In the genomic region with DNA sequence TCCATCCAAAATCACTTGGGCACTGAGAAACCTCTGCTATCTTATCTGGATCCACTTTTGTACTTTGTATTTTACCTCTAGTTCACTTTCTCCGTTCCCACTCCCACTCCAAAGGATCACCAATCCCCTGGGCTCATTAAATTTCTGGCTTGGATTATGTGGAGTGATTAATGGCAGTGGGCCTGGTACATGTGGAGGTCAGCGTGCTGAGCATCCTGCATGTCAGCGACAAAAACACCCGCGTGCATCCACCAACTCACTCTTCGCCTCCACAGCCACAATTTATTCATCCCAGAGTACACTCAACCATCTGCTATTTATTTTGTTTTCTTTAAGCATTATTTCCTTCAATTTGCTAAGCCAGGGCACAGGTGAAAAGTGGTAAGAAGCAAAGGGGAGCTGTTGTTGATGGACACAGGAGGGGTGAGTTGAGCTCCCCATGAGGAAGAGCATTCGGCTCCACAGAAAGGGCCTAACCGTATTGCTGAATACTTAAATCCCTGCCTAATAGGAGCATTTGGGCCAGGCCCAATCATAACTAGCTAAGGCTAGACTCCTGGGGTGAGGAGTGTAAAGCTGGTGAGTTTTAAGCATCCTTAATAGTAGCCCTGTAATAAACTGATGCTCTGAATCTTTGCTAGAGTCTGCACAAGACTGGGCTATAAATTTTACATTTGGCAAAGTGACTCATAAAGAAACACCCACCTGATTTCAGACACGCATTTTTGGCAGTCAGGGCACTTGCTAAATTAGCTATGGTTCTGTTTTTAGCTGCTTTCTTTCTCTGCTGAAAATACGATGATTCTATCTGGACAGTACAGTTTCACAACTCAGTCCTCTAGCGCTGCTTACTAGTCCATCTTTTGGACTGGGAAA, we compare ENCODE assay signal across 1 cellular context.
TF ChIP-seq lines count a peak whose summit lies in the region.

No MANE protein-coding gene starts in this region.

TF ChIP-seq in HEK293, 187 proteins besides CTCF, POLR2A, EP300 and RAD21 (continued from another document and continues in another):
- TF ChIP-seq, protein P1, sequence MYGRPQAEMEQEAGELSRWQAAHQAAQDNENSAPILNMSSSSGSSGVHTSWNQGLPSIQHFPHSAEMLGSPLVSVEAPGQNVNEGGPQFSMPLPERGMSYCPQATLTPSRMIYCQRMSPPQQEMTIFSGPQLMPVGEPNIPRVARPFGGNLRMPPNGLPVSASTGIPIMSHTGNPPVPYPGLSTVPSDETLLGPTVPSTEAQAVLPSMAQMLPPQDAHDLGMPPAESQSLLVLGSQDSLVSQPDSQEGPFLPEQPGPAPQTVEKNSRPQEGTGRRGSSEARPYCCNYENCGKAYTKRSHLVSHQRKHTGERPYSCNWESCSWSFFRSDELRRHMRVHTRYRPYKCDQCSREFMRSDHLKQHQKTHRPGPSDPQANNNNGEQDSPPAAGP (tag by site-specific recombination; IDR thresholded peaks at IDR 0.05): no peak
- TF ChIP-seq, protein P2, sequence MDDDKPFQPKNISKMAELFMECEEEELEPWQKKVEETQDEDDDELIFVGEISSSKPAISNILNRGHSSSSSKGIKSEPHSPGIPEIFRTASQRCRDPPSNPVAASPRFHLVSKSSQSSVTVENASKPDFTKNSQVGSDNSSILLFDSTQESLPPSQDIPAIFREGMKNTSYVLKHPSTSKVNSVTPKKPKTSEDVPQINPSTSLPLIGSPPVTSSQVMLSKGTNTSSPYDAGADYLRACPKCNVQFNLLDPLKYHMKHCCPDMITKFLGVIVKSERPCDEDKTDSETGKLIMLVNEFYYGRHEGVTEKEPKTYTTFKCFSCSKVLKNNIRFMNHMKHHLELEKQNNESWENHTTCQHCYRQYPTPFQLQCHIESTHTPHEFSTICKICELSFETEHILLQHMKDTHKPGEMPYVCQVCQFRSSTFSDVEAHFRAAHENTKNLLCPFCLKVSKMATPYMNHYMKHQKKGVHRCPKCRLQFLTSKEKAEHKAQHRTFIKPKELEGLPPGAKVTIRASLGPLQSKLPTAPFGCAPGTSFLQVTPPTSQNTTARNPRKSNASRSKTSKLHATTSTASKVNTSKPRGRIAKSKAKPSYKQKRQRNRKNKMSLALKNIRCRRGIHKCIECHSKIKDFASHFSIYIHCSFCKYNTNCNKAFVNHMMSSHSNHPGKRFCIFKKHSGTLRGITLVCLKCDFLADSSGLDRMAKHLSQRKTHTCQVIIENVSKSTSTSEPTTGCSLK (tag by site-specific recombination; IDR thresholded peaks at IDR 0.05): no peak
- TF ChIP-seq, protein P3, sequence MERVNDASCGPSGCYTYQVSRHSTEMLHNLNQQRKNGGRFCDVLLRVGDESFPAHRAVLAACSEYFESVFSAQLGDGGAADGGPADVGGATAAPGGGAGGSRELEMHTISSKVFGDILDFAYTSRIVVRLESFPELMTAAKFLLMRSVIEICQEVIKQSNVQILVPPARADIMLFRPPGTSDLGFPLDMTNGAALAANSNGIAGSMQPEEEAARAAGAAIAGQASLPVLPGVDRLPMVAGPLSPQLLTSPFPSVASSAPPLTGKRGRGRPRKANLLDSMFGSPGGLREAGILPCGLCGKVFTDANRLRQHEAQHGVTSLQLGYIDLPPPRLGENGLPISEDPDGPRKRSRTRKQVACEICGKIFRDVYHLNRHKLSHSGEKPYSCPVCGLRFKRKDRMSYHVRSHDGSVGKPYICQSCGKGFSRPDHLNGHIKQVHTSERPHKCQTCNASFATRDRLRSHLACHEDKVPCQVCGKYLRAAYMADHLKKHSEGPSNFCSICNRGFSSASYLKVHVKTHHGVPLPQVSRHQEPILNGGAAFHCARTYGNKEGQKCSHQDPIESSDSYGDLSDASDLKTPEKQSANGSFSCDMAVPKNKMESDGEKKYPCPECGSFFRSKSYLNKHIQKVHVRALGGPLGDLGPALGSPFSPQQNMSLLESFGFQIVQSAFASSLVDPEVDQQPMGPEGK (tag by site-specific recombination; IDR thresholded peaks at IDR 0.05): no peak
- TF ChIP-seq ZNF707 (tag by site-specific recombination; IDR thresholded peaks at IDR 0.05) (no peak), ZNF521 (tag by site-specific recombination; IDR thresholded peaks at IDR 0.05) (no peak), ZNF701 (tag by site-specific recombination; IDR thresholded peaks at IDR 0.05) (no peak), ZBTB44 (tag by site-specific recombination; IDR thresholded peaks at IDR 0.05) (peak; percentile 57; the same call in 1 of the 2 replicates), ZNF394 (tag by site-specific recombination; IDR thresholded peaks at IDR 0.05; ENCODE audit: borderline replicate concordance) (0 out of 2 replicates have a peak, but pooled peaks have one; percentile 9), ATF2 (tag by site-specific recombination; IDR thresholded peaks at IDR 0.05; ENCODE audit: low read depth) (no peak), ZEB2 (tag by site-specific recombination; IDR thresholded peaks at IDR 0.05) (no peak), ZNF791 (tag by site-specific recombination; IDR thresholded peaks at IDR 0.05) (no peak), ZNF416 (tag by site-specific recombination; IDR thresholded peaks at IDR 0.05) (no peak), HOXD13 (CRISPR knock-in tag; IDR thresholded peaks at IDR 0.05; ENCODE audit: borderline replicate concordance) (no peak), ZNF426 (tag by site-specific recombination; IDR thresholded peaks at IDR 0.05) (no peak), ZNF660 (tag by site-specific recombination; IDR thresholded peaks at IDR 0.05) (no peak), ZNF658 (tag by site-specific recombination; IDR thresholded peaks at IDR 0.05) (no peak), ZNF155 (tag by site-specific recombination; IDR thresholded peaks at IDR 0.05) (no peak), ZNF174 (tag by site-specific recombination; IDR thresholded peaks at IDR 0.05) (no peak), OVOL3 (tag by site-specific recombination; IDR thresholded peaks at IDR 0.05) (no peak), SALL2 (tag by site-specific recombination; IDR thresholded peaks at IDR 0.05; ENCODE audit: borderline replicate concordance) (no peak), MZF1 (tag by site-specific recombination; IDR thresholded peaks at IDR 0.05; ENCODE audit: borderline replicate concordance) (0 out of 2 replicates have a peak, but pooled peaks have one; percentile 50), ZNF514 (tag by site-specific recombination; IDR thresholded peaks at IDR 0.05) (no peak), ZNF2 (tag by site-specific recombination; IDR thresholded peaks at IDR 0.05) (0 out of 2 replicates have a peak, but pooled peaks have one; percentile 25), ZNF223 (tag by site-specific recombination; IDR thresholded peaks at IDR 0.05) (no peak), ZNF600 (tag by site-specific recombination; IDR thresholded peaks at IDR 0.05) (no peak), ZBTB49 (tag by site-specific recombination; IDR thresholded peaks at IDR 0.05; ENCODE audit: low read depth) (no peak), ZNF398 (tag by site-specific recombination; IDR thresholded peaks at IDR 0.05) (no peak), ZNF670 (tag by site-specific recombination; IDR thresholded peaks at IDR 0.05; ENCODE audit: low read depth) (no peak), ZNF654 (tag by site-specific recombination; IDR thresholded peaks at IDR 0.05; ENCODE audit: low read depth) (no peak), BCL11A (tag by site-specific recombination; IDR thresholded peaks at IDR 0.05; ENCODE audit: low read depth) (no peak), ZNF555 (tag by site-specific recombination; conservative IDR thresholded peaks at IDR 0.05) (no peak), ZNF585B (tag by site-specific recombination; IDR thresholded peaks at IDR 0.05) (no peak), ZNF610 (tag by site-specific recombination; IDR thresholded peaks at IDR 0.05; ENCODE audit: borderline replicate concordance) (no peak), ZNF623 (tag by site-specific recombination; IDR thresholded peaks at IDR 0.05) (no peak), ZSCAN16 (tag by site-specific recombination; IDR thresholded peaks at IDR 0.05) (no peak), ZNF354C (tag by site-specific recombination; IDR thresholded peaks at IDR 0.05; ENCODE audit: borderline replicate concordance, low read depth) (no peak), KLF7 (tag by site-specific recombination; IDR thresholded peaks at IDR 0.05; ENCODE audit: borderline replicate concordance) (no peak), ZNF202 (tag by site-specific recombination; IDR thresholded peaks at IDR 0.05; ENCODE audit: borderline replicate concordance) (no peak), ZNF132 (tag by site-specific recombination; IDR thresholded peaks at IDR 0.05; ENCODE audit: borderline replicate concordance) (no peak), ZNF138 (tag by site-specific recombination; IDR thresholded peaks at IDR 0.05; ENCODE audit: borderline replicate concordance) (no peak), ZNF391 (tag by site-specific recombination; IDR thresholded peaks at IDR 0.05; ENCODE audit: borderline replicate concordance, low read depth) (no peak), ZNF175 (tag by site-specific recombination; IDR thresholded peaks at IDR 0.05) (no peak), ZFP69B (tag by site-specific recombination; IDR thresholded peaks at IDR 0.05) (no peak)
- TF ChIP-seq, protein P4, sequence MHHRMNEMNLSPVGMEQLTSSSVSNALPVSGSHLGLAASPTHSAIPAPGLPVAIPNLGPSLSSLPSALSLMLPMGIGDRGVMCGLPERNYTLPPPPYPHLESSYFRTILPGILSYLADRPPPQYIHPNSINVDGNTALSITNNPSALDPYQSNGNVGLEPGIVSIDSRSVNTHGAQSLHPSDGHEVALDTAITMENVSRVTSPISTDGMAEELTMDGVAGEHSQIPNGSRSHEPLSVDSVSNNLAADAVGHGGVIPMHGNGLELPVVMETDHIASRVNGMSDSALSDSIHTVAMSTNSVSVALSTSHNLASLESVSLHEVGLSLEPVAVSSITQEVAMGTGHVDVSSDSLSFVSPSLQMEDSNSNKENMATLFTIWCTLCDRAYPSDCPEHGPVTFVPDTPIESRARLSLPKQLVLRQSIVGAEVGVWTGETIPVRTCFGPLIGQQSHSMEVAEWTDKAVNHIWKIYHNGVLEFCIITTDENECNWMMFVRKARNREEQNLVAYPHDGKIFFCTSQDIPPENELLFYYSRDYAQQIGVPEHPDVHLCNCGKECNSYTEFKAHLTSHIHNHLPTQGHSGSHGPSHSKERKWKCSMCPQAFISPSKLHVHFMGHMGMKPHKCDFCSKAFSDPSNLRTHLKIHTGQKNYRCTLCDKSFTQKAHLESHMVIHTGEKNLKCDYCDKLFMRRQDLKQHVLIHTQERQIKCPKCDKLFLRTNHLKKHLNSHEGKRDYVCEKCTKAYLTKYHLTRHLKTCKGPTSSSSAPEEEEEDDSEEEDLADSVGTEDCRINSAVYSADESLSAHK (tag by site-specific recombination; IDR thresholded peaks at IDR 0.05): no peak
- TF ChIP-seq, protein P5, sequence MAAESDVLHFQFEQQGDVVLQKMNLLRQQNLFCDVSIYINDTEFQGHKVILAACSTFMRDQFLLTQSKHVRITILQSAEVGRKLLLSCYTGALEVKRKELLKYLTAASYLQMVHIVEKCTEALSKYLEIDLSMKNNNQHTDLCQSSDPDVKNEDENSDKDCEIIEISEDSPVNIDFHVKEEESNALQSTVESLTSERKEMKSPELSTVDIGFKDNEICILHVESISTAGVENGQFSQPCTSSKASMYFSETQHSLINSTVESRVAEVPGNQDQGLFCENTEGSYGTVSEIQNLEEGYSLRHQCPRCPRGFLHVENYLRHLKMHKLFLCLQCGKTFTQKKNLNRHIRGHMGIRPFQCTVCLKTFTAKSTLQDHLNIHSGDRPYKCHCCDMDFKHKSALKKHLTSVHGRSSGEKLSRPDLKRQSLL (tag by site-specific recombination; IDR thresholded peaks at IDR 0.05): no peak
